ENCODE assay signal across 1 cellular context in genomic region chr17:28747801-28748750, GRCh38.
TF ChIP-seq lines count a peak whose summit lies in the region.

No MANE protein-coding gene starts in this region.

TF ChIP-seq in GM23338, 12 proteins besides CTCF, POLR2A, EP300 and RAD21 (continued from another document):
- TF ChIP-seq ZNF462 (CRISPR knock-in tag; IDR thresholded peaks at IDR 0.05) (no peak), STAT1 (IDR thresholded peaks at IDR 0.05; ENCODE audit: unreplicated experiment) (no peak), REST (IDR thresholded peaks at IDR 0.05; ENCODE audit: unreplicated experiment) (no peak), ETS1 (IDR thresholded peaks at IDR 0.05) (no peak), CREB1 (CRISPR knock-in tag; IDR thresholded peaks at IDR 0.05; ENCODE audit: low read depth) (no peak), EZH2phosphoT487 (IDR thresholded peaks at IDR 0.05; ENCODE audit: unreplicated experiment) (no peak), JUNB (IDR thresholded peaks at IDR 0.05; ENCODE audit: unreplicated experiment) (no peak), ZNF331 (CRISPR knock-in tag; IDR thresholded peaks at IDR 0.05; ENCODE audit: low read depth) (no peak), NANOG (IDR thresholded peaks at IDR 0.05; ENCODE audit: borderline replicate concordance) (no peak), ZNF114 (CRISPR knock-in tag; IDR thresholded peaks at IDR 0.05) (no peak)
